ENCODE assay signal across 10 cellular contexts in genomic region chr16:3950343-3951193, GRCh38.
DNase-seq lines count a peak whose midpoint lies in the region; ATAC-seq, FAIRE-seq and TF ChIP-seq lines count a peak whose summit lies in the region.
"Had no signal": no experiment of that assay in that cellular context is flagged by ENCODE, and none has a peak within 500 bp of the region (broad histone marks: within the 10 kb centered on the region; RNA-seq: fewer than 3 reads in every experiment).

No MANE protein-coding gene starts in this region.

- H3K9ac ChIP-seq in liver (ENCODE audit: low read depth in 1 of 2, low read length in 2 of 2) (no peak overlapping the region), HepG2 (ENCODE audit: insufficient read depth, low read depth, low read length) (no peak overlapping the region)

- no peak for TF ChIP-seq CTCF in liver (IDR thresholded peaks at IDR 0.05; ENCODE audit: low read depth, low read length, missing input control)
- no peak for TF ChIP-seq CTCF in HepG2 (CRISPR knock-in tag; IDR thresholded peaks at IDR 0.05)
- TF ChIP-seq CTCF in chondrocyte (IDR thresholded peaks at IDR 0.05): no peak
- TF ChIP-seq CTCF in CD14-positive monocyte (IDR thresholded peaks at IDR 0.05): no peak

- no peaks in the 10 kb centered on the region for H3K36me3 ChIP-seq in liver (ENCODE audit: control insufficient read depth in 4 of 4, insufficient read depth in 3 of 4, low read depth in 1 of 4, low read length in 3 of 4)
- no peaks in the 10 kb centered on the region for H3K36me3 ChIP-seq in HepG2 (replicated peaks in 1 of 2; ENCODE audit: control insufficient read depth in 1 of 2, insufficient read depth in 2 of 2, low read length in 2 of 2)

- whole genome bisulfite sequencing in liver: 84% methylated on average over 32 of the region's 32 CpGs
- WGBS in HepG2 (ENCODE audit: low lambda C conversion rate): 74% methylated on average over 32 of the region's 32 CpGs

- no peak for FAIRE-seq in HepG2 (lab: Jason Lieb, UNC)

- CTCF ChIA-PET in HepG2 (lab: Yijun Ruan, JAX; ENCODE audit: low intra/inter-chr PET ratio, low total read pairs): no interaction called here

- ATAC-seq in HepG2 (no peak), HG02623 (IDR thresholded peaks at IDR 0.05; ENCODE audit: unreplicated experiment) (no peak)

- H3K4me1 Mint-ChIP-seq in chondrocyte (ENCODE audit: low read depth) (peaks cover 72% of the 10 kb centered on the region), CD14-positive monocyte (peaks cover 6% of the 10 kb centered on the region)
- H3K4me1 Mint-ChIP-seq: neural crest cell had no signal

- no peak overlapping the region for H2AFZ ChIP-seq in HepG2 (ENCODE audit: low read length)

- POLR2A ChIA-PET in HepG2 (lab: Yijun Ruan, JAX): no interaction called here

- H3K36me3 Mint-ChIP-seq in chondrocyte (ENCODE audit: low read depth): no peaks in the 10 kb centered on the region
- no peaks in the 10 kb centered on the region for H3K36me3 Mint-ChIP-seq in CD14-positive monocyte

- TF ChIP-seq RAD21 in liver (IDR thresholded peaks at IDR 0.05) (no peak), HepG2 (CRISPR knock-in tag; IDR thresholded peaks at IDR 0.05) (no peak)

- H4K20me1 ChIP-seq in HepG2 (ENCODE audit: insufficient read depth, low read length): no peaks in the 10 kb centered on the region

- no peaks in the 10 kb centered on the region for H3K27me3 ChIP-seq in liver (ENCODE audit: control insufficient read depth in 4 of 4, insufficient read depth in 4 of 4, low read length in 3 of 4)
- peaks cover 0 to 5% of the 10 kb centered on the region in 2 experiments; a peak in 1 of 5 replicates for H3K27me3 ChIP-seq in HepG2 (ENCODE audit: control insufficient read depth in 1 of 2, insufficient read depth in 2 of 2, low read length in 2 of 2)

- in situ Hi-C loops in HepG2 (cut with HindIII; ENCODE audit: extremely low pct_ligation_motif_present, low pct_unique_long_range_greater_than_20kb): no loop called here

- TF ChIP-seq EP300 in HepG2 (IDR thresholded peaks at IDR 0.05; ENCODE audit: low read depth in 2 of 2, low read length in 2 of 2) (no peak), HepG2 (CRISPR knock-in tag; IDR thresholded peaks at IDR 0.05; ENCODE audit: borderline replicate concordance) (no peak)

- DNase-seq in HepG2 (ENCODE audit: low spot score): no peak
- peak; percentile 90 for DNase-seq in chondrocyte (ENCODE audit: low spot score)
- peak; percentile 92 for DNase-seq in mesenteric fat pad (ENCODE audit: low spot score)
- no peak for DNase-seq in NOMO-1 (lab: John Stamatoyannopoulos, UW; ENCODE audit: unreplicated experiment in 2 of 2)
- no peak for DNase-seq in NCI-H128 (lab: John Stamatoyannopoulos, UW; ENCODE audit: unreplicated experiment)
- no peak for DNase-seq in CD14-positive monocyte (ENCODE audit: low spot score)

- H3K27me3 Mint-ChIP-seq in chondrocyte (ENCODE audit: low read depth) (no peaks in the 10 kb centered on the region), CD14-positive monocyte (ENCODE audit: low read depth in 3 of 3) (peaks cover 31 to 46% (median 34%) of the 10 kb centered on the region in 3 donors)

- H3K4me2 ChIP-seq in HepG2 (ENCODE audit: low read depth, low read length): no peak overlapping the region

- H3K9me3 Mint-ChIP-seq in chondrocyte (ENCODE audit: low read depth): no peaks in the 10 kb centered on the region
- H3K9me3 Mint-ChIP-seq in CD14-positive monocyte: no peaks in the 10 kb centered on the region
- H3K9me3 Mint-ChIP-seq: neural crest cell had no signal

- H3K4me3 Mint-ChIP-seq in chondrocyte (ENCODE audit: unreplicated experiment): peak overlapping the region; percentile 59
- H3K4me3 Mint-ChIP-seq in CD14-positive monocyte: no peak overlapping the region
- H3K4me3 Mint-ChIP-seq: neural crest cell had no signal

- H3K27ac ChIP-seq in liver (ENCODE audit: low read depth in 1 of 2, low read length in 2 of 2) (peak overlapping the region; percentile 37 to 40), HepG2 (ENCODE audit: extremely low read length, insufficient read depth, low read length) (no peak overlapping the region)
- H3K27ac ChIP-seq: HL-60 had no signal

- BruUV-seq in HepG2 (replicated peaks; lab: Mats Ljungman, UMichigan): no TSS peak

- no peaks in the 10 kb centered on the region for H3K79me2 ChIP-seq in HepG2 (ENCODE audit: insufficient read depth, low read length)

- H3K9me3 ChIP-seq in liver (ENCODE audit: control insufficient read depth in 4 of 4, low read length in 3 of 4) (no peaks in the 10 kb centered on the region), HepG2 (ENCODE audit: low read length) (no peaks in the 10 kb centered on the region)

- intact Hi-C loops in HepG2 (cut with micrococcal nuclease; ENCODE audit: unreplicated experiment) (no loop called here), CD14-positive monocyte (cut with micrococcal nuclease) (no loop called here)

- H3K4me3 ChIP-seq in liver (ENCODE audit: low read depth in 1 of 3, low read length in 3 of 3) (no peak overlapping the region), HepG2 (replicated peaks in 1 of 3; ENCODE audit: insufficient read depth in 1 of 3, low read depth in 2 of 3, low read length in 3 of 3) (no peak overlapping the region)

- no peaks in the 10 kb centered on the region for H3K4me1 ChIP-seq in liver (ENCODE audit: control insufficient read depth in 4 of 4, insufficient read depth in 4 of 4, low read length in 3 of 4)
- H3K4me1 ChIP-seq in HepG2 (ENCODE audit: insufficient read depth, low read length): peaks cover 11% of the 10 kb centered on the region

- H3K27ac Mint-ChIP-seq in chondrocyte (ENCODE audit: unreplicated experiment): peak overlapping the region; percentile 94
- peak overlapping the region in 1 of 7 donors; percentile 35 for H3K27ac Mint-ChIP-seq in CD14-positive monocyte

- no peak for TF ChIP-seq POLR2A in HepG2 (IDR thresholded peaks at IDR 0.05; ENCODE audit: insufficient read depth in 1 of 2, low read depth in 2 of 2, low read length in 2 of 2)

TF ChIP-seq in liver, 16 proteins besides CTCF, POLR2A, EP300 and RAD21:
- no peak for TF ChIP-seq SP1 (IDR thresholded peaks at IDR 0.05)
- TF ChIP-seq YY1 (IDR thresholded peaks at IDR 0.05): no peak
- no peak for TF ChIP-seq FOXA1 (IDR thresholded peaks at IDR 0.05)
- TF ChIP-seq FOXA2 (IDR thresholded peaks at IDR 0.05): no peak
- TF ChIP-seq HNF4A (conservative IDR thresholded peaks at IDR 0.05): no peak
- TF ChIP-seq MAX (IDR thresholded peaks at IDR 0.05): no peak
- no peak for TF ChIP-seq EGR1 (IDR thresholded peaks at IDR 0.05; ENCODE audit: low read depth in 2 of 2)
- TF ChIP-seq JUND (IDR thresholded peaks at IDR 0.05): peak; percentile 28 to 30
- no peak for TF ChIP-seq NR2F2 (IDR thresholded peaks at IDR 0.05)

TF ChIP-seq in HepG2, 621 proteins besides CTCF, POLR2A, EP300 and RAD21:
- TF ChIP-seq NR3C1 (CRISPR knock-in tag; IDR thresholded peaks at IDR 0.05): no peak

Comparison
In these comparisons a context has a peak if more than half of its experiments do, and no peak if none do; other contexts are left out.
1. DNase-seq: peak in chondrocyte (single experiment) and mesenteric fat pad (single experiment); none in HepG2 (single experiment), NOMO-1 (0 of 2), NCI-H128 (single experiment) and CD14-positive monocyte (single experiment).